1 cellular context compared by ENCODE assay signal in the genomic region with DNA sequence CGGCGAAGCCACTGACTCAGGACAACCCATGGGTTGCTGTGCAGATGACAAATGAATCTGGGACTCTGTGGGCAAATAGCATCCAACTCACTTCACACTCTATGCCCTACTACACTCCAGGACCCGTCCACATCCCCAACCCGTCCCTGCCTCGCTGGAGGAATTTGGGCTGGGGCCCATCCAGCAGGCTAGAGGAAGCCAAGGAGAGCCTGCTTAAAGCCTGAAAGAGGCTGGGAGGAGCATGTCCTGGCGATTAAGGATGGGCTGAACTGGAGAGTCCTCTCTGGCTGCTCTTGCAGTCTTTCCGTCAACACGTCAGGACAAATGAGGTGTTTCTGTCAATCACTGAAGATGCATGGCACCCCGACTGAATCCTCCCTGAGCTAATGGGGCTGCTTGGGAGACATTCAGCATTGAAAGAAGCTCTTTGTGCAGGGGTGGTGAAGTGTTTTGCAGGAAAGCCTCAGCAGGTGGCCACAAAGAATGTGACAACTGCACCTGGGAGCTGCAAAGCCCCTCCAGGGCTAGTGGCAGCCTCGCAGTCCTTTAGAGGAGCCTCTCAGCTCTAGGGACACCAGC.
TF ChIP-seq lines count a peak whose summit lies in the region.

No MANE protein-coding gene starts in this region.

TF ChIP-seq in HCT116, 20 proteins besides CTCF, POLR2A, EP300 and RAD21 (continued from another document):
- TF ChIP-seq, protein P1, sequence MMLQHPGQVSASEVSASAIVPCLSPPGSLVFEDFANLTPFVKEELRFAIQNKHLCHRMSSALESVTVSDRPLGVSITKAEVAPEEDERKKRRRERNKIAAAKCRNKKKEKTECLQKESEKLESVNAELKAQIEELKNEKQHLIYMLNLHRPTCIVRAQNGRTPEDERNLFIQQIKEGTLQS (IDR thresholded peaks at IDR 0.05) = no peak
- TF ChIP-seq EGR1 (IDR thresholded peaks at IDR 0.05; ENCODE audit: low read depth) (no peak), EZH2 (IDR thresholded peaks at IDR 0.05) (no peak), SP1 (IDR thresholded peaks at IDR 0.05; ENCODE audit: low read depth) (no peak), CBX3 (IDR thresholded peaks at IDR 0.05; ENCODE audit: low read depth) (no peak)
TF ChIP-seq in HCT116: peak in this region for 0.
